Comparison of ENCODE assay signal across 21 cellular contexts in genomic region chr13:109157275-109157674, GRCh38.
A peak's percentile ranks its signal among the peaks of the same experiment; 100 is the strongest.
DNase-seq lines count a peak whose midpoint lies in the region; ATAC-seq and TF ChIP-seq lines count a peak whose summit lies in the region.
"Had no signal": no experiment of that assay in that cellular context is flagged by ENCODE, and none has a peak within 500 bp of the region (broad histone marks: within the 10 kb centered on the region; RNA-seq: fewer than 3 reads in every experiment).

No MANE protein-coding gene starts in this region.

- ATAC-seq in WTC11, result peak; percentile 86
- ATAC-seq in HG02870 (IDR thresholded peaks at IDR 0.05; ENCODE audit: unreplicated experiment), result no peak

- no peaks in the 10 kb centered on the region for H3F3A ChIP-seq in neural progenitor cell (ENCODE audit: low read depth)

- H4K20me1 ChIP-seq in neural progenitor cell (ENCODE audit: low read depth), result no peaks in the 10 kb centered on the region

- no peak for TF ChIP-seq EP300 in tibial nerve (IDR thresholded peaks at IDR 0.05)

- H3K27me3 ChIP-seq in neural progenitor cell, result no peaks in the 10 kb centered on the region
- H3K27me3 ChIP-seq in tibial nerve, result no peaks in the 10 kb centered on the region
- H3K27me3 ChIP-seq: brain microvascular endothelial cell, dorsolateral prefrontal cortex had no signal

- peaks cover 5% of the 10 kb centered on the region for H3K36me3 Mint-ChIP-seq in Calu3 (ENCODE audit: insufficient read depth, unreplicated experiment)
- H3K36me3 Mint-ChIP-seq in WTC11, result no peaks in the 10 kb centered on the region
- H3K36me3 Mint-ChIP-seq in neural progenitor cell, result peaks cover 3% of the 10 kb centered on the region
- H3K36me3 Mint-ChIP-seq: activated CD4-positive, alpha-beta memory T cell treated with anti-CD3 and anti-CD28 coated beads for 36 hours; activated naive CD8-positive, alpha-beta T cell treated with anti-CD3 and anti-CD28 coated beads for 36 hours; CD4-positive, CD25-positive, alpha-beta regulatory T cell; naive B cell had no signal

- H3K4me3 ChIP-seq in neural progenitor cell (no peak overlapping the region), tibial nerve (no peak overlapping the region)

- H3K27ac ChIP-seq in neural progenitor cell, result no peak overlapping the region
- H3K27ac ChIP-seq in tibial nerve, result no peak overlapping the region

- TF ChIP-seq POLR2A in tibial nerve (IDR thresholded peaks at IDR 0.05), result no peak

- no peak for TF ChIP-seq CTCF in Calu3 (IDR thresholded peaks at IDR 0.05; ENCODE audit: unreplicated experiment)
- TF ChIP-seq CTCF in WTC11 (IDR thresholded peaks at IDR 0.05), result no peak
- no peak for TF ChIP-seq CTCF in neural progenitor cell (IDR thresholded peaks at IDR 0.05)
- no peak for TF ChIP-seq CTCF in tibial nerve (IDR thresholded peaks at IDR 0.05)

- BruUV-seq in Calu3 (replicated peaks; lab: Mats Ljungman, UMichigan), result no TSS peak

- H3K9ac ChIP-seq in neural progenitor cell, result no peak overlapping the region

- WGBS in tibial nerve, 2 donors, result 63 to 75% methylated on average over 5 of the region's 5 CpGs

- DNase-seq in Calu3 (no peak), WTC11 (ENCODE audit: low spot score) (peak; percentile 28), iPS DF 19.7 (ENCODE audit: low read depth, low spot score) (peak; percentile 30), neural progenitor cell (ENCODE audit: low spot score) (peak; percentile 21), tibial nerve (ENCODE audit: low spot score in 2 of 2) (no peak), HK-2 (ENCODE audit: unreplicated experiment) (no peak)
- DNase-seq in activated CD4-positive, CD25-positive, alpha-beta regulatory T cell (lab: John Stamatoyannopoulos, UW), result no peak
- DNase-seq: activated CD4-positive, alpha-beta memory T cell treated with anti-CD3 and anti-CD28 coated beads for 36 hours; activated naive CD8-positive, alpha-beta T cell treated with anti-CD3 and anti-CD28 coated beads for 36 hours; activated T-cell treated with anti-CD3 and anti-CD28 coated beads, Interleukin-2, amount 50 U/mL, for 48 hours; brain microvascular endothelial cell; CD4-positive, CD25-positive, alpha-beta regulatory T cell; DND-41; hippocampal formation; naive B cell; NCI-H1436 treated with DMSO at 0.1 percent for 48 hours; NCI-H2171 treated with DMSO at 0.1 percent for 48 hours; small intestine; SW 1271 had no signal

- H3K4me1 ChIP-seq in neural progenitor cell (peaks cover 17% of the 10 kb centered on the region), tibial nerve (peaks cover 0 to 24% (median 0%) of the 10 kb centered on the region in 4 donors)

- intact Hi-C loops in Calu3 (cut with micrococcal nuclease; ENCODE audit: unreplicated experiment), result loop anchor here (10.0 kb wide), 1 partner anchor 98 kb away; no protein-coding TSS in a partner anchor

- no peaks in the 10 kb centered on the region for H3K9me3 Mint-ChIP-seq in Calu3 (ENCODE audit: low read depth, unreplicated experiment)
- no peaks in the 10 kb centered on the region for H3K9me3 Mint-ChIP-seq in WTC11
- H3K9me3 Mint-ChIP-seq in neural progenitor cell, result peaks cover 3% of the 10 kb centered on the region
- H3K9me3 Mint-ChIP-seq: activated CD4-positive, alpha-beta memory T cell treated with anti-CD3 and anti-CD28 coated beads for 36 hours; activated naive CD8-positive, alpha-beta T cell treated with anti-CD3 and anti-CD28 coated beads for 36 hours; naive B cell had no signal

- H3K9me3 ChIP-seq in neural progenitor cell (ENCODE audit: low read depth), result no peaks in the 10 kb centered on the region
- no peaks in the 10 kb centered on the region for H3K9me3 ChIP-seq in tibial nerve

- H3K4me3 Mint-ChIP-seq in Calu3 (ENCODE audit: low read depth, unreplicated experiment) (peak overlapping the region; percentile 57), WTC11 (peak overlapping the region; percentile 6; the same call in 1 of the 2 replicates), neural progenitor cell (no peak overlapping the region)
- H3K4me3 Mint-ChIP-seq: activated CD4-positive, alpha-beta memory T cell treated with anti-CD3 and anti-CD28 coated beads for 36 hours; activated naive CD8-positive, alpha-beta T cell treated with anti-CD3 and anti-CD28 coated beads for 36 hours; CD4-positive, CD25-positive, alpha-beta regulatory T cell; naive B cell had no signal

- CTCF ChIA-PET in Calu3 (lab: Charles Lee), result no interaction called here
- CTCF ChIA-PET in WTC11 (lab: Charles Lee), result interaction anchor here (0.7 to 1.5 kb wide), 4 partner anchors 13 to 344 kb away, joined by 3 to 5 read pairs (median 4); no protein-coding TSS in a partner anchor

- POLR2A ChIA-PET in WTC11 (lab: Charles Lee), result interaction anchor here (0.6 to 1.5 kb wide), 3 partner anchors 56 to 319 kb away, joined by 3 to 6 read pairs (median 4); no protein-coding TSS in a partner anchor

- no peaks in the 10 kb centered on the region for H3K79me2 ChIP-seq in neural progenitor cell (ENCODE audit: low read depth)

- H3K27ac Mint-ChIP-seq in Calu3 (ENCODE audit: unreplicated experiment) (peak overlapping the region; percentile 91), WTC11 (peak overlapping the region; percentile 11), neural progenitor cell (peak overlapping the region; percentile 22)
- H3K27ac Mint-ChIP-seq: activated CD4-positive, alpha-beta memory T cell treated with anti-CD3 and anti-CD28 coated beads for 36 hours; activated naive CD8-positive, alpha-beta T cell treated with anti-CD3 and anti-CD28 coated beads for 36 hours had no signal

- H3K27me3 Mint-ChIP-seq in Calu3 (ENCODE audit: unreplicated experiment) (no peaks in the 10 kb centered on the region), WTC11 (ENCODE audit: low read depth) (no peaks in the 10 kb centered on the region), neural progenitor cell (ENCODE audit: insufficient read depth, low read depth) (peaks cover 3% of the 10 kb centered on the region)
- H3K27me3 Mint-ChIP-seq: CD4-positive, CD25-positive, alpha-beta regulatory T cell had no signal

- H3K4me1 Mint-ChIP-seq in Calu3 (ENCODE audit: low read depth, unreplicated experiment) (peaks cover 40% of the 10 kb centered on the region), WTC11 (peaks cover 56% of the 10 kb centered on the region), neural progenitor cell (peaks cover 49% of the 10 kb centered on the region)
- H3K4me1 Mint-ChIP-seq: CD4-positive, CD25-positive, alpha-beta regulatory T cell had no signal

- H3K4me2 ChIP-seq in neural progenitor cell, result peak overlapping the region; percentile 31

- H2AFZ ChIP-seq in neural progenitor cell (replicated peaks), result peak overlapping the region; percentile 79

- H3K36me3 ChIP-seq in neural progenitor cell, result no peaks in the 10 kb centered on the region
- no peaks in the 10 kb centered on the region for H3K36me3 ChIP-seq in tibial nerve
- H3K36me3 ChIP-seq: brain microvascular endothelial cell had no signal

TF ChIP-seq in WTC11, 78 proteins besides CTCF, POLR2A, EP300 and RAD21:
- TF ChIP-seq MAX (CRISPR knock-in tag; IDR thresholded peaks at IDR 0.05) (peak; percentile 31; the same call in 1 of the 2 replicates), TP53 (CRISPR knock-in tag; IDR thresholded peaks at IDR 0.05) (no peak)

Comparison
In these comparisons a context has a peak if more than half of its experiments do, and no peak if none do; other contexts are left out.
1. DNase-seq: peak in WTC11 (single experiment), iPS DF 19.7 (single experiment) and neural progenitor cell (single experiment); none in Calu3 (single experiment), tibial nerve (0 of 2), activated CD4-positive, CD25-positive, alpha-beta regulatory T cell (0 of 4) and HK-2 (single experiment).
2. H3K27ac Mint-ChIP-seq: peak in every context shown above with its lines; median percentile 91 in Calu3; 22 in neural progenitor cell; 11 in WTC11.